22 cellular contexts compared by ENCODE assay signal in the genomic region with DNA sequence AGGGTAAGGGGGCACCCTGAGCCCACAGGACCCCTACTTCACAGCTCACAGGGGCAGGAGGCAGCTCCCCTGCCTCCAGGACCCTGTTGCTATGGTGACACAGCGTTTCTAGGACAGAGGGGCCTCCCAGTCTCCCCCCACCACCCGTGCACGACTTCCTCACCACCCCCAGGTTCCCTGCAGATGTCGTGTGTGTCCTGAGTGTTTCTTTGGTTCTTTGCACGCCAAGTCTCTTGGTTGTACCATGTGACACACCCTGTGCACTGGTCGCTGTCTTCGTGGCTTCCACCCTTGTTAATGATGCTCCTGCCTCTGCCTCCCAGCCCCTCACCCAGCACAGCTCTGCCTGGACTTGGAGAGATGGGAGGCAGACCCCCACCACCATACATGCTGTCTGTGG. TPM values are rescaled to one million over a fixed set of nuclear protein-coding genes. Genes with fewer than 3 reads are reported as not detected.
DNase-seq lines count a peak whose midpoint lies in the region; ATAC-seq and TF ChIP-seq lines count a peak whose summit lies in the region.
"Had no signal": no experiment of that assay in that cellular context is flagged by ENCODE, and none has a peak within 500 bp of the region (broad histone marks: within the 10 kb centered on the region; RNA-seq: fewer than 3 reads in every experiment).

No MANE protein-coding gene starts in this region.

- no peak for DNase-seq in stimulated activated naive CD8-positive, alpha-beta T cell treated with anti-CD3 and anti-CD28 coated beads, Interleukin-15, Interleukin-2, amounts not matched to agents 100 U/mL and 50 U/mL, for 24 hours
- no peak for DNase-seq in activated CD8-positive, alpha-beta T cell treated with anti-CD3 and anti-CD28 coated beads for 36 hours
- no peak for DNase-seq in lung (ENCODE audit: low spot score)
- no peak for DNase-seq in GM13976 (ENCODE audit: low spot score)
- DNase-seq in NCI-H2227 (lab: John Stamatoyannopoulos, UW; ENCODE audit: unreplicated experiment), result no peak
- DNase-seq: adrenal gland; central memory CD4-positive, alpha-beta T cell; HCEC 1CT; left cardiac atrium; NCI-H748 treated with DMSO at 0.1 percent for 48 hours; occipital lobe; PC-3; stomach; T1000 had no signal

- H3K4me3 Mint-ChIP-seq in stimulated activated naive CD8-positive, alpha-beta T cell treated with anti-CD3 and anti-CD28 coated beads, Interleukin-15, Interleukin-2, amounts not matched to agents 100 ng/mL and 50 ng/mL, for 24 hours, result no peak overlapping the region
- no peak overlapping the region for H3K4me3 Mint-ChIP-seq in activated CD8-positive, alpha-beta T cell treated with anti-CD3 and anti-CD28 coated beads for 36 hours

- no peak overlapping the region for H3K27ac ChIP-seq in lung (ENCODE audit: low read depth in 1 of 2, low read length in 1 of 2)
- H3K27ac ChIP-seq: adrenal gland, esophagus muscularis mucosa, SK-N-MC, stomach had no signal

- H3K9me3 ChIP-seq in lung (ENCODE audit: control insufficient read depth in 2 of 2, insufficient read depth in 1 of 2, low read length in 1 of 2), result no peaks in the 10 kb centered on the region
- H3K9me3 ChIP-seq: adrenal gland, esophagus muscularis mucosa, stomach had no signal

- POLR2A ChIA-PET in activated CD8-positive, alpha-beta T cell treated with anti-CD3 and anti-CD28 coated beads for 36 hours (lab: Charles Lee), result interaction anchor here (0.7 to 1.4 kb wide), 3 partner anchors 15 to 26 kb away, joined by 3 to 4 read pairs (median 4); no protein-coding TSS in a partner anchor

- no peak for TF ChIP-seq CTCF in activated CD8-positive, alpha-beta T cell treated with anti-CD3 and anti-CD28 coated beads for 36 hours (IDR thresholded peaks at IDR 0.05)
- no peak for TF ChIP-seq CTCF in lung (IDR thresholded peaks at IDR 0.05; ENCODE audit: control extremely low read depth, extremely low read depth)
- TF ChIP-seq CTCF in GM13976 (IDR thresholded peaks at IDR 0.05; ENCODE audit: borderline replicate concordance, control extremely low read depth, extremely low read depth, insufficient read depth, missing control alignments), result no peak

- intact Hi-C loops in activated CD8-positive, alpha-beta T cell treated with anti-CD3 and anti-CD28 coated beads for 36 hours (cut with micrococcal nuclease), result no loop called here

- H3K4me1 ChIP-seq in lung (ENCODE audit: control insufficient read depth in 2 of 2, insufficient read depth in 2 of 2, low read length in 2 of 2), result no peaks in the 10 kb centered on the region
- H3K4me1 ChIP-seq: adrenal gland, esophagus muscularis mucosa, stomach had no signal

- peak overlapping the region; percentile 40 for H3K27ac Mint-ChIP-seq in stimulated activated naive CD8-positive, alpha-beta T cell treated with anti-CD3 and anti-CD28 coated beads, Interleukin-15, Interleukin-2, amounts not matched to agents 100 ng/mL and 50 ng/mL, for 24 hours
- H3K27ac Mint-ChIP-seq in activated CD8-positive, alpha-beta T cell treated with anti-CD3 and anti-CD28 coated beads for 36 hours, result peak overlapping the region; percentile 77

- H3K27me3 ChIP-seq in lung (ENCODE audit: control insufficient read depth, insufficient read depth), result no peaks in the 10 kb centered on the region
- H3K27me3 ChIP-seq: adrenal gland, esophagus muscularis mucosa, stomach had no signal

- H3K36me3 ChIP-seq in lung (ENCODE audit: control insufficient read depth in 2 of 2, insufficient read depth in 2 of 2, low read length in 2 of 2), result peaks cover 3 to 61% of the 10 kb centered on the region in 2 donors

- WGBS in lung, 2 donors, result 65 to 74% methylated on average over 7 of the region's 7 CpGs

- CTCF ChIA-PET in activated CD8-positive, alpha-beta T cell treated with anti-CD3 and anti-CD28 coated beads for 36 hours (lab: Charles Lee), result interaction anchor here (0.9 kb wide), 1 partner anchor 19 kb away, joined by 3 read pairs; no protein-coding TSS in a partner anchor

- H3K4me3 ChIP-seq in lung, result peak overlapping the region; percentile 3
- H3K4me3 ChIP-seq: adrenal gland, esophagus muscularis mucosa, SK-N-MC, stomach had no signal

- no peaks in the 10 kb centered on the region for H3K36me3 Mint-ChIP-seq in stimulated activated naive CD8-positive, alpha-beta T cell treated with anti-CD3 and anti-CD28 coated beads, Interleukin-15, Interleukin-2, amounts not matched to agents 100 ng/mL and 50 ng/mL, for 24 hours (ENCODE audit: low read depth)
- H3K36me3 Mint-ChIP-seq in activated CD8-positive, alpha-beta T cell treated with anti-CD3 and anti-CD28 coated beads for 36 hours (ENCODE audit: low read depth), result peaks cover 3% of the 10 kb centered on the region

- ATAC-seq in stimulated activated naive CD8-positive, alpha-beta T cell treated with anti-CD3 and anti-CD28 coated beads, Interleukin-15, Interleukin-2, amounts not matched to agents 100 U/mL and 50 U/mL, for 24 hours, result no peak
- ATAC-seq in activated CD8-positive, alpha-beta T cell treated with anti-CD3 and anti-CD28 coated beads for 36 hours, result peak; percentile 37
- ATAC-seq in lung (ENCODE audit: insufficient read depth, low FRiP score) (no peak), HG03159 (IDR thresholded peaks at IDR 0.05; ENCODE audit: unreplicated experiment) (no peak), HG02840 (IDR thresholded peaks at IDR 0.05; ENCODE audit: low FRiP score, unreplicated experiment) (no peak)
- ATAC-seq: activated CD4-positive, CD25-positive, alpha-beta regulatory T cell treated with anti-CD3 and anti-CD28 coated beads, Interleukin-2, amount 50 U/mL, for 24 hours; PC-3; right cardiac atrium had no signal

- H3K9me3 Mint-ChIP-seq in stimulated activated naive CD8-positive, alpha-beta T cell treated with anti-CD3 and anti-CD28 coated beads, Interleukin-15, Interleukin-2, amounts not matched to agents 100 ng/mL and 50 ng/mL, for 24 hours, result no peaks in the 10 kb centered on the region
- no peaks in the 10 kb centered on the region for H3K9me3 Mint-ChIP-seq in activated CD8-positive, alpha-beta T cell treated with anti-CD3 and anti-CD28 coated beads for 36 hours

- H3K27me3 Mint-ChIP-seq in stimulated activated naive CD8-positive, alpha-beta T cell treated with anti-CD3 and anti-CD28 coated beads, Interleukin-15, Interleukin-2, amounts not matched to agents 100 ng/mL and 50 ng/mL, for 24 hours, result no peaks in the 10 kb centered on the region
- H3K27me3 Mint-ChIP-seq in activated CD8-positive, alpha-beta T cell treated with anti-CD3 and anti-CD28 coated beads for 36 hours, result no peaks in the 10 kb centered on the region

- in situ Hi-C loops in GM13976 (cut with MboI; ENCODE audit: low sequenced_read_pairs, unreplicated experiment), result no loop called here

- H3K4me1 Mint-ChIP-seq in stimulated activated naive CD8-positive, alpha-beta T cell treated with anti-CD3 and anti-CD28 coated beads, Interleukin-15, Interleukin-2, amounts not matched to agents 100 ng/mL and 50 ng/mL, for 24 hours (ENCODE audit: low read depth), result no peaks in the 10 kb centered on the region
- peaks cover 4% of the 10 kb centered on the region for H3K4me1 Mint-ChIP-seq in activated CD8-positive, alpha-beta T cell treated with anti-CD3 and anti-CD28 coated beads for 36 hours (ENCODE audit: low read depth)

RNA-seq across cellular contexts. Expression of gene KLC2, which starts 13.7 kb away (rescaled TPM):
- 10 to 100 TPM; 32.2 to 35.2 TPM for total RNA-seq in activated CD8-positive, alpha-beta T cell treated with anti-CD3 and anti-CD28 coated beads for 36 hours
- 10 to 100 TPM in 1 of 2 donors, 1 to 10 TPM in 1; 8.5 to 30.8 TPM for total RNA-seq in lung
- 10 to 100 TPM; 17.8 to 34.2 TPM for polyA plus RNA-seq in lung

RNA-seq across cellular contexts. Expression of gene RAB1B, which starts 24.6 kb away (rescaled TPM):
- 10 to 100 TPM; 97.9 to 98.2 TPM for total RNA-seq in activated CD8-positive, alpha-beta T cell treated with anti-CD3 and anti-CD28 coated beads for 36 hours
- 100 to 1,000 TPM in 1 of 2 donors, 10 to 100 TPM in 1; 78.6 to 162 TPM for total RNA-seq in lung
- polyA plus RNA-seq in lung, result 100 to 1,000 TPM; 174 to 203 TPM

RNA-seq across cellular contexts. Expression of gene CNIH2, which starts 34.2 kb away (rescaled TPM):
- 1 to 10 TPM in 1 of 2 experiments, under 1 TPM in 1; 0.96 to 2.0 TPM for total RNA-seq in activated CD8-positive, alpha-beta T cell treated with anti-CD3 and anti-CD28 coated beads for 36 hours
- total RNA-seq in lung, result 1 to 10 TPM; 1.1 to 3.4 TPM
- polyA plus RNA-seq in lung, result 1 to 10 TPM; 1.1 to 2.0 TPM
- total RNA-seq: glomerular endothelial cell, left cardiac atrium, stomach had no signal

RNA-seq across cellular contexts. Expression of gene YIF1A, which starts 45.1 kb away (rescaled TPM):
- total RNA-seq in activated CD8-positive, alpha-beta T cell treated with anti-CD3 and anti-CD28 coated beads for 36 hours, result 10 to 100 TPM; 57.4 to 64.0 TPM
- total RNA-seq in lung, result 100 to 1,000 TPM in 1 of 2 donors, 10 to 100 TPM in 1; 46.6 to 123 TPM
- 100 to 1,000 TPM; 105 to 128 TPM for polyA plus RNA-seq in lung

RNA-seq across cellular contexts. Expression of gene TMEM151A, which starts 47.9 kb away (rescaled TPM):
- not detected for total RNA-seq in activated CD8-positive, alpha-beta T cell treated with anti-CD3 and anti-CD28 coated beads for 36 hours
- total RNA-seq in lung, result under 1 TPM; 0.23 to 0.28 TPM
- polyA plus RNA-seq in lung, result under 1 TPM; 0.09 to 0.91 TPM
- total RNA-seq: PC-3 had no signal
